14 cellular contexts compared by ENCODE assay signal in the genomic region with DNA sequence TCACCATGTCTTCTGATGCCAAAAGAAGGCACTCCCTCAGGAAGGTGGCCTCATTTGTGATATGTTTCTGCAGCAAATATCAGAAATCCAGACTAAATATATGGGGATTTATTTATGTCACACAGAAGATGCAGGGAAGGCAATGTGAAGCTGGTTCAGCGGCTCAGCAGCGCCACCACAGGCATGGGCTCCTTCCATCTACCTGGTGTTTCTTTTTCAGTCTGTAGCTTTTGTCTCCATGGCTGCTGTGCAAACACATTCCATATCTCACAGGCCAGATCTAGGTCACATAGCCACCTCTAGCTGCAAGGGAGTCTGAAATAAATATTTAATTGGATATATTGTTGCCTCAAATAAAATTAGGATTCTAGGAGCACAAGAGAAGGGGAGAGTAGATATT.
A peak's percentile ranks its signal among the peaks of the same experiment; 100 is the strongest.
DNase-seq lines count a peak whose midpoint lies in the region; ATAC-seq, FAIRE-seq and TF ChIP-seq lines count a peak whose summit lies in the region.
"Had no signal": no experiment of that assay in that cellular context is flagged by ENCODE, and none has a peak within 500 bp of the region (broad histone marks: within the 10 kb centered on the region; RNA-seq: fewer than 3 reads in every experiment).

No MANE protein-coding gene starts in this region.

- in situ Hi-C loops in ACHN (cut with HindIII; ENCODE audit: low pct_ligation_motif_present, low pct_unique_long_range_greater_than_20kb, low sequenced_read_pairs), result no loop called here

- no peak for FAIRE-seq in kidney (lab: Jason Lieb, UNC)

- peak; percentile 60 for TF ChIP-seq CTCF in GM12872 (IDR thresholded peaks at IDR 0.05; ENCODE audit: insufficient read depth, low read depth, low read length)
- TF ChIP-seq CTCF in epithelial cell of esophagus (IDR thresholded peaks at IDR 0.05; ENCODE audit: insufficient read depth, low read depth, low read length, missing control alignments), result no peak
- TF ChIP-seq CTCF in kidney (IDR thresholded peaks at IDR 0.05; ENCODE audit: borderline replicate concordance, extremely low read depth, insufficient read depth), result no peak

- H3K36me3 ChIP-seq in kidney (ENCODE audit: control insufficient read depth in 1 of 2, insufficient read depth in 2 of 2, low read length in 2 of 2), result no peaks in the 10 kb centered on the region
- H3K36me3 ChIP-seq: esophagus muscularis mucosa had no signal

- no peaks in the 10 kb centered on the region for H3K4me1 ChIP-seq in kidney (ENCODE audit: control insufficient read depth in 1 of 2, insufficient read depth in 1 of 2, low read depth in 1 of 2, low read length in 2 of 2)
- H3K4me1 ChIP-seq: esophagus muscularis mucosa had no signal

- no peak overlapping the region for H3K9ac ChIP-seq in kidney (ENCODE audit: low read length in 2 of 2)

- H3K9me3 ChIP-seq in kidney (ENCODE audit: control insufficient read depth in 1 of 2, low read length in 2 of 2), result peaks cover 0 to 6% of the 10 kb centered on the region in 2 donors

- DNase-seq in ACHN (peak; percentile 5), M059J (ENCODE audit: low read depth) (peak; percentile 41), epithelial cell of esophagus (ENCODE audit: low read depth) (peak; percentile 12), kidney (no peak)
- DNase-seq: CD4-positive, alpha-beta memory T cell; mesenchymal stem cell; NCI-H2171 treated with DMSO at 0.1 percent for 48 hours; retina; T-cell had no signal

- H3K4me3 ChIP-seq in epithelial cell of esophagus (ENCODE audit: low read length) (no peak overlapping the region), kidney (ENCODE audit: low read length in 2 of 2) (no peak overlapping the region)
- H3K4me3 ChIP-seq: esophagus muscularis mucosa had no signal

- no peak for ATAC-seq in GM19328 (IDR thresholded peaks at IDR 0.05; ENCODE audit: unreplicated experiment)
- no peak for ATAC-seq in HG02623 (IDR thresholded peaks at IDR 0.05; ENCODE audit: unreplicated experiment)
- ATAC-seq in HG03175 (IDR thresholded peaks at IDR 0.05; ENCODE audit: unreplicated experiment), result no peak
- ATAC-seq: T-cell had no signal

- no peak overlapping the region for H3K27ac ChIP-seq in kidney (ENCODE audit: low read depth in 2 of 2, low read length in 2 of 2)
- H3K27ac ChIP-seq: esophagus muscularis mucosa had no signal

- intact Hi-C loops in kidney (cut with DNase I), result no loop called here
